ENCODE assay signal across 1 cellular context in genomic region chr16:30521873-30522641, GRCh38.
TF ChIP-seq lines count a peak whose summit lies in the region.

No MANE protein-coding gene starts in this region.

TF ChIP-seq in HepG2, 621 proteins besides CTCF, POLR2A, EP300 and RAD21 (continued from another document and continues in another):
- TF ChIP-seq CENPBD1 (CRISPR knock-in tag; IDR thresholded peaks at IDR 0.05; ENCODE audit: borderline replicate concordance, low read depth) = no peak
- no peak for TF ChIP-seq ZNF296 (CRISPR knock-in tag; conservative IDR thresholded peaks at IDR 0.05)
- TF ChIP-seq PREB (CRISPR knock-in tag; IDR thresholded peaks at IDR 0.05) = no peak
- peak; percentile 71; the same call in 1 of the 2 replicates for TF ChIP-seq ARID4A (CRISPR knock-in tag; IDR thresholded peaks at IDR 0.05; ENCODE audit: borderline replicate concordance)
- TF ChIP-seq ZNF292 (CRISPR knock-in tag; IDR thresholded peaks at IDR 0.05; ENCODE audit: borderline replicate concordance, low read depth) = peak; percentile 72; the same call in 1 of the 2 replicates
- TF ChIP-seq, protein P1, sequence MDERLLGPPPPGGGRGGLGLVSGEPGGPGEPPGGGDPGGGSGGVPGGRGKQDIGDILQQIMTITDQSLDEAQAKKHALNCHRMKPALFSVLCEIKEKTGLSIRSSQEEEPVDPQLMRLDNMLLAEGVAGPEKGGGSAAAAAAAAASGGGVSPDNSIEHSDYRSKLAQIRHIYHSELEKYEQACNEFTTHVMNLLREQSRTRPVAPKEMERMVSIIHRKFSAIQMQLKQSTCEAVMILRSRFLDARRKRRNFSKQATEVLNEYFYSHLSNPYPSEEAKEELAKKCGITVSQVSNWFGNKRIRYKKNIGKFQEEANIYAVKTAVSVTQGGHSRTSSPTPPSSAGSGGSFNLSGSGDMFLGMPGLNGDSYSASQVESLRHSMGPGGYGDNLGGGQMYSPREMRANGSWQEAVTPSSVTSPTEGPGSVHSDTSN (CRISPR knock-in tag; IDR thresholded peaks at IDR 0.05) = peak; percentile 75
- no peak for TF ChIP-seq GRHL1 (CRISPR knock-in tag; conservative IDR thresholded peaks at IDR 0.05)
- no peak for TF ChIP-seq ATF3 (CRISPR knock-in tag; IDR thresholded peaks at IDR 0.05)
- no peak for TF ChIP-seq ZNF816 (CRISPR knock-in tag; IDR thresholded peaks at IDR 0.05; ENCODE audit: borderline replicate concordance)
- no peak for TF ChIP-seq SIN3A (IDR thresholded peaks at IDR 0.05; ENCODE audit: borderline replicate concordance, low read depth, low read length)
- no peak for TF ChIP-seq ZNF567 (CRISPR knock-in tag; IDR thresholded peaks at IDR 0.05; ENCODE audit: borderline replicate concordance)
- no peak for TF ChIP-seq EHMT2 (IDR thresholded peaks at IDR 0.05; ENCODE audit: borderline replicate concordance, low read depth, low read length)
- TF ChIP-seq, protein P2, sequence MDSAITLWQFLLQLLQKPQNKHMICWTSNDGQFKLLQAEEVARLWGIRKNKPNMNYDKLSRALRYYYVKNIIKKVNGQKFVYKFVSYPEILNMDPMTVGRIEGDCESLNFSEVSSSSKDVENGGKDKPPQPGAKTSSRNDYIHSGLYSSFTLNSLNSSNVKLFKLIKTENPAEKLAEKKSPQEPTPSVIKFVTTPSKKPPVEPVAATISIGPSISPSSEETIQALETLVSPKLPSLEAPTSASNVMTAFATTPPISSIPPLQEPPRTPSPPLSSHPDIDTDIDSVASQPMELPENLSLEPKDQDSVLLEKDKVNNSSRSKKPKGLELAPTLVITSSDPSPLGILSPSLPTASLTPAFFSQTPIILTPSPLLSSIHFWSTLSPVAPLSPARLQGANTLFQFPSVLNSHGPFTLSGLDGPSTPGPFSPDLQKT (CRISPR knock-in tag; IDR thresholded peaks at IDR 0.05; ENCODE audit: borderline replicate concordance) = no peak
- no peak for TF ChIP-seq ZBTB8A (CRISPR knock-in tag; IDR thresholded peaks at IDR 0.05; ENCODE audit: borderline replicate concordance, low read depth)
- TF ChIP-seq, protein P3, sequence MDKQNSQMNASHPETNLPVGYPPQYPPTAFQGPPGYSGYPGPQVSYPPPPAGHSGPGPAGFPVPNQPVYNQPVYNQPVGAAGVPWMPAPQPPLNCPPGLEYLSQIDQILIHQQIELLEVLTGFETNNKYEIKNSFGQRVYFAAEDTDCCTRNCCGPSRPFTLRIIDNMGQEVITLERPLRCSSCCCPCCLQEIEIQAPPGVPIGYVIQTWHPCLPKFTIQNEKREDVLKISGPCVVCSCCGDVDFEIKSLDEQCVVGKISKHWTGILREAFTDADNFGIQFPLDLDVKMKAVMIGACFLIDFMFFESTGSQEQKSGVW (CRISPR knock-in tag; IDR thresholded peaks at IDR 0.05; ENCODE audit: borderline replicate concordance) = no peak
- peak; percentile 61 for TF ChIP-seq ARNTL (CRISPR knock-in tag; IDR thresholded peaks at IDR 0.05)
- no peak for TF ChIP-seq KDM2A (CRISPR knock-in tag; IDR thresholded peaks at IDR 0.05; ENCODE audit: borderline replicate concordance, low read depth)
- TF ChIP-seq ZNF570 (CRISPR knock-in tag; IDR thresholded peaks at IDR 0.05; ENCODE audit: borderline replicate concordance) = no peak
- no peak for TF ChIP-seq ADNP (CRISPR knock-in tag; IDR thresholded peaks at IDR 0.05)
- TF ChIP-seq, protein P4, sequence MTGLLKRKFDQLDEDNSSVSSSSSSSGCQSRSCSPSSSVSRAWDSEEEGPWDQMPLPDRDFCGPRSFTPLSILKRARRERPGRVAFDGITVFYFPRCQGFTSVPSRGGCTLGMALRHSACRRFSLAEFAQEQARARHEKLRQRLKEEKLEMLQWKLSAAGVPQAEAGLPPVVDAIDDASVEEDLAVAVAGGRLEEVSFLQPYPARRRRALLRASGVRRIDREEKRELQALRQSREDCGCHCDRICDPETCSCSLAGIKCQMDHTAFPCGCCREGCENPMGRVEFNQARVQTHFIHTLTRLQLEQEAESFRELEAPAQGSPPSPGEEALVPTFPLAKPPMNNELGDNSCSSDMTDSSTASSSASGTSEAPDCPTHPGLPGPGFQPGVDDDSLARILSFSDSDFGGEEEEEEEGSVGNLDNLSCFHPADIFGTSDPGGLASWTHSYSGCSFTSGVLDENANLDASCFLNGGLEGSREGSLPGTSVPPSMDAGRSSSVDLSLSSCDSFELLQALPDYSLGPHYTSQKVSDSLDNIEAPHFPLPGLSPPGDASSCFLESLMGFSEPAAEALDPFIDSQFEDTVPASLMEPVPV (CRISPR knock-in tag; IDR thresholded peaks at IDR 0.05) = no peak
- no peak for TF ChIP-seq ZNF10 (CRISPR knock-in tag; IDR thresholded peaks at IDR 0.05; ENCODE audit: borderline replicate concordance, low read depth)
- TF ChIP-seq NFRKB (IDR thresholded peaks at IDR 0.05) = no peak
- no peak for TF ChIP-seq MTA3 (CRISPR knock-in tag; IDR thresholded peaks at IDR 0.05)
- no peak for TF ChIP-seq YY1 (IDR thresholded peaks at IDR 0.05; ENCODE audit: insufficient read depth, insufficient replicate concordance, low read depth, low read length)
- no peak for TF ChIP-seq NR3C1 (CRISPR knock-in tag; IDR thresholded peaks at IDR 0.05)
- TF ChIP-seq EED (CRISPR knock-in tag; IDR thresholded peaks at IDR 0.05) = no peak
- no peak for TF ChIP-seq SMARCC2 (IDR thresholded peaks at IDR 0.05)
- TF ChIP-seq, protein P5, sequence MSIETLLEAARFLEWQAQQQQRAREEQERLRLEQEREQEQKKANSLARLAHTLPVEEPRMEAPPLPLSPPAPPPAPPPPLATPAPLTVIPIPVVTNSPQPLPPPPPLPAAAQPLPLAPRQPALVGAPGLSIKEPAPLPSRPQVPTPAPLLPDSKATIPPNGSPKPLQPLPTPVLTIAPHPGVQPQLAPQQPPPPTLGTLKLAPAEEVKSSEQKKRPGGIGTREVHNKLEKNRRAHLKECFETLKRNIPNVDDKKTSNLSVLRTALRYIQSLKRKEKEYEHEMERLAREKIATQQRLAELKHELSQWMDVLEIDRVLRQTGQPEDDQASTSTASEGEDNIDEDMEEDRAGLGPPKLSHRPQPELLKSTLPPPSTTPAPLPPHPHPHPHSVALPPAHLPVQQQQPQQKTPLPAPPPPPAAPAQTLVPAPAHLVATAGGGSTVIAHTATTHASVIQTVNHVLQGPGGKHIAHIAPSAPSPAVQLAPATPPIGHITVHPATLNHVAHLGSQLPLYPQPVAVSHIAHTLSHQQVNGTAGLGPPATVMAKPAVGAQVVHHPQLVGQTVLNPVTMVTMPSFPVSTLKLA (IDR thresholded peaks at IDR 0.05) = no peak
- TF ChIP-seq ZNF232 (CRISPR knock-in tag; IDR thresholded peaks at IDR 0.05; ENCODE audit: borderline replicate concordance) = no peak
- no peak; the same call in 1 of the 2 replicates for TF ChIP-seq THRA (CRISPR knock-in tag; IDR thresholded peaks at IDR 0.05; ENCODE audit: borderline replicate concordance)
- TF ChIP-seq TEAD3 (CRISPR knock-in tag; optimal IDR thresholded peaks at IDR 0.05; ENCODE audit: borderline replicate concordance) = peak; percentile 59
- TF ChIP-seq DBP (CRISPR knock-in tag; IDR thresholded peaks at IDR 0.05; ENCODE audit: not compliant biosample characterization) = no peak
- TF ChIP-seq, protein P6, sequence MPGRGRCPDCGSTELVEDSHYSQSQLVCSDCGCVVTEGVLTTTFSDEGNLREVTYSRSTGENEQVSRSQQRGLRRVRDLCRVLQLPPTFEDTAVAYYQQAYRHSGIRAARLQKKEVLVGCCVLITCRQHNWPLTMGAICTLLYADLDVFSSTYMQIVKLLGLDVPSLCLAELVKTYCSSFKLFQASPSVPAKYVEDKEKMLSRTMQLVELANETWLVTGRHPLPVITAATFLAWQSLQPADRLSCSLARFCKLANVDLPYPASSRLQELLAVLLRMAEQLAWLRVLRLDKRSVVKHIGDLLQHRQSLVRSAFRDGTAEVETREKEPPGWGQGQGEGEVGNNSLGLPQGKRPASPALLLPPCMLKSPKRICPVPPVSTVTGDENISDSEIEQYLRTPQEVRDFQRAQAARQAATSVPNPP (CRISPR knock-in tag; IDR thresholded peaks at IDR 0.05) = no peak
- TF ChIP-seq ATM (IDR thresholded peaks at IDR 0.05; ENCODE audit: borderline replicate concordance) = no peak
- no peak for TF ChIP-seq NAIF1 (CRISPR knock-in tag; IDR thresholded peaks at IDR 0.05; ENCODE audit: borderline replicate concordance)
- TF ChIP-seq KAT8 (CRISPR knock-in tag; IDR thresholded peaks at IDR 0.05) = peak; percentile 63; the same call in 1 of the 2 replicates
- peak; percentile 43; the same call in 1 of the 2 replicates for TF ChIP-seq TBX3 (IDR thresholded peaks at IDR 0.05; ENCODE audit: borderline replicate concordance)
- no peak for TF ChIP-seq THAP7 (CRISPR knock-in tag; IDR thresholded peaks at IDR 0.05)
